Comparison of ENCODE assay signal across 10 cellular contexts in the genomic region with DNA sequence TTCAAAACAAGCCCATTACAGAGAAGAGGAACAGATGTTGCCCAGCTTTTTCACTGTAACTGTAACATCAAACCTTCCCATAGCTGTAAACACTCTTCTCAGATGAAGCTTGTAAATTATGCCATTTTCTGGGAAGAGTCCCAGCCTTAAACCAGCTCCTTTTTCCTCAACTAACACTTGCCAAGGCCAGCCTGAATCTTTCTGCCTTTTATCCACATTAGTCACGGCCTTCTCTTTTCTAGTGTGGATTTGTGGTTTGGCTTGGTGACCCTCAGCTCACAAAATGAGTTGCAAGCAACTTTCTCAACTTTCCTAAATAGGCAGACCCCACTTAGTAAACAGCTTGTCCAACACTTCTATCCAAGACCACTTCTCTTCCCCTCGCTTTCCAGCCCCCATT.
DNase-seq lines count a peak whose midpoint lies in the region; ATAC-seq and TF ChIP-seq lines count a peak whose summit lies in the region.
"Had no signal": no experiment of that assay in that cellular context is flagged by ENCODE, and none has a peak within 500 bp of the region (broad histone marks: within the 10 kb centered on the region; RNA-seq: fewer than 3 reads in every experiment).

No MANE protein-coding gene starts in this region.

- in situ Hi-C loops in gastrocnemius medialis (cut with MboI; ENCODE audit: low sequenced_read_pairs in 4 of 4) = loop anchor here in 1 of 4 donors (25.0 kb wide), 1 partner anchor 212 kb away; a partner anchor contains a TSS

- H3K9me3 ChIP-seq in SJCRH30 (replicated peaks) (no peaks in the 10 kb centered on the region), gastrocnemius medialis (no peaks in the 10 kb centered on the region)

- H3K27ac ChIP-seq in SJCRH30 (peak overlapping the region; percentile 90), gastrocnemius medialis (peak overlapping the region; percentile 34 to 59 (median 50))

- H3K27me3 ChIP-seq in SJCRH30 = no peaks in the 10 kb centered on the region
- H3K27me3 ChIP-seq in gastrocnemius medialis = no peaks in the 10 kb centered on the region

- no peaks in the 10 kb centered on the region for H3K36me3 Mint-ChIP-seq in activated T-helper 1 cell treated with anti-CD3 and anti-CD28 coated beads, Interleukin-12 subunit alpha, Interleukin-12 subunit beta, Interleukin-2, Interleukin-4 antibody, amounts not matched to agents 30 ng/mL and 10 ng/mL and 1 ng/mL, durations not matched to agents 14 hours and 24 hours and 36 hours (ENCODE audit: low read depth)
- H3K36me3 Mint-ChIP-seq in effector memory CD8-positive, alpha-beta T cell (ENCODE audit: insufficient read depth) = peaks cover 4% of the 10 kb centered on the region

- TF ChIP-seq POLR2A in gastrocnemius medialis (IDR thresholded peaks at IDR 0.05) = no peak

- no peak for TF ChIP-seq CTCF in gastrocnemius medialis (IDR thresholded peaks at IDR 0.05 in 4 of 5, conservative IDR thresholded peaks at IDR 0.05 in 1 of 5)

- DNase-seq in GM03348 (ENCODE audit: low spot score) (peak; percentile 87), SJCRH30 (peak; percentile 70 to 90), fibroblast of the conjunctiva (ENCODE audit: low read depth) (peak; percentile 86), gastrocnemius medialis (peak in 1 of 2 donors; percentile 19)
- no peak for DNase-seq in activated T-helper 1 cell treated with anti-CD3 and anti-CD28 coated beads, Interleukin-12 subunit alpha, Interleukin-12 subunit beta, Interleukin-2, Interleukin-4 antibody, amounts not matched to agents 30 ng/mL and 10 ng/mL and 1 ng/mL, durations not matched to agents 14 hours and 24 hours and 36 hours (ENCODE audit: low spot score)
- no peak for DNase-seq in effector memory CD8-positive, alpha-beta T cell
- DNase-seq: NCI-H1694 treated with DMSO at 0.1 percent for 48 hours had no signal

- H3K4me1 ChIP-seq in SJCRH30 (peaks cover 37% of the 10 kb centered on the region), gastrocnemius medialis (peaks cover 14 to 18% of the 10 kb centered on the region in 2 donors)

- H3K4me3 ChIP-seq in SJCRH30 (no peak overlapping the region), gastrocnemius medialis (no peak overlapping the region)

- peaks cover 2% of the 10 kb centered on the region for H3K27me3 Mint-ChIP-seq in activated T-helper 1 cell treated with anti-CD3 and anti-CD28 coated beads, Interleukin-12 subunit alpha, Interleukin-12 subunit beta, Interleukin-2, Interleukin-4 antibody, amounts not matched to agents 30 ng/mL and 10 ng/mL and 1 ng/mL, durations not matched to agents 14 hours and 24 hours and 36 hours (ENCODE audit: insufficient read depth)
- peaks cover 0 to 7% of the 10 kb centered on the region in 2 donors for H3K27me3 Mint-ChIP-seq in effector memory CD8-positive, alpha-beta T cell

- no peaks in the 10 kb centered on the region for H3K36me3 ChIP-seq in SJCRH30
- no peaks in the 10 kb centered on the region for H3K36me3 ChIP-seq in gastrocnemius medialis

- H3K27ac Mint-ChIP-seq in activated T-helper 1 cell treated with anti-CD3 and anti-CD28 coated beads, Interleukin-12 subunit alpha, Interleukin-12 subunit beta, Interleukin-2, Interleukin-4 antibody, amounts not matched to agents 30 ng/mL and 10 ng/mL and 1 ng/mL, durations not matched to agents 14 hours and 24 hours and 36 hours = no peak overlapping the region
- H3K27ac Mint-ChIP-seq in effector memory CD8-positive, alpha-beta T cell = no peak overlapping the region

- peaks cover 37% of the 10 kb centered on the region for H3K4me1 Mint-ChIP-seq in activated T-helper 1 cell treated with anti-CD3 and anti-CD28 coated beads, Interleukin-12 subunit alpha, Interleukin-12 subunit beta, Interleukin-2, Interleukin-4 antibody, amounts not matched to agents 30 ng/mL and 10 ng/mL and 1 ng/mL, durations not matched to agents 14 hours and 24 hours and 36 hours (ENCODE audit: low read depth)
- peaks cover 0 to 2% of the 10 kb centered on the region in 2 donors for H3K4me1 Mint-ChIP-seq in effector memory CD8-positive, alpha-beta T cell (ENCODE audit: low read depth in 2 of 2)

- intact Hi-C loops in gastrocnemius medialis (cut with DNase I; ENCODE audit: low total_unique reads) = loop anchor here (5.0 kb wide), 1 partner anchor 132 kb away; no protein-coding TSS in a partner anchor
- intact Hi-C loops in activated T-helper 1 cell treated with anti-CD3 and anti-CD28 coated beads, Interleukin-12 subunit alpha, Interleukin-12 subunit beta, Interleukin-2, Interleukin-4 antibody, amounts not matched to agents 30 ng/mL and 10 ng/mL and 1 ng/mL, durations not matched to agents 14 hours and 24 hours and 36 hours (cut with micrococcal nuclease) = no loop called here

- ATAC-seq in gastrocnemius medialis = peak; percentile 39 to 57
- ATAC-seq in GM21526 (IDR thresholded peaks at IDR 0.05; ENCODE audit: low FRiP score, unreplicated experiment) = no peak
- ATAC-seq in GM19035 (IDR thresholded peaks at IDR 0.05; ENCODE audit: unreplicated experiment) = no peak
- ATAC-seq in effector memory CD8-positive, alpha-beta T cell (replicated peaks) = no peak

- no peak overlapping the region for H3K4me3 Mint-ChIP-seq in activated T-helper 1 cell treated with anti-CD3 and anti-CD28 coated beads, Interleukin-12 subunit alpha, Interleukin-12 subunit beta, Interleukin-2, Interleukin-4 antibody, amounts not matched to agents 30 ng/mL and 10 ng/mL and 1 ng/mL, durations not matched to agents 14 hours and 24 hours and 36 hours
- H3K4me3 Mint-ChIP-seq in effector memory CD8-positive, alpha-beta T cell = no peak overlapping the region
- H3K4me3 Mint-ChIP-seq: neural crest cell had no signal

- no peaks in the 10 kb centered on the region for H3K9me3 Mint-ChIP-seq in activated T-helper 1 cell treated with anti-CD3 and anti-CD28 coated beads, Interleukin-12 subunit alpha, Interleukin-12 subunit beta, Interleukin-2, Interleukin-4 antibody, amounts not matched to agents 30 ng/mL and 10 ng/mL and 1 ng/mL, durations not matched to agents 14 hours and 24 hours and 36 hours
- H3K9me3 Mint-ChIP-seq in effector memory CD8-positive, alpha-beta T cell = no peaks in the 10 kb centered on the region
- H3K9me3 Mint-ChIP-seq: neural crest cell had no signal

Comparison
In these comparisons a context has a peak if more than half of its experiments do, and no peak if none do; other contexts are left out.
1. DNase-seq: peak in GM03348 (single experiment), SJCRH30 (2 of 2) and fibroblast of the conjunctiva (single experiment); none in activated T-helper 1 cell treated with anti-CD3 and anti-CD28 coated beads, Interleukin-12 subunit alpha, Interleukin-12 subunit beta, Interleukin-2, Interleukin-4 antibody, amounts not matched to agents 30 ng/mL and 10 ng/mL and 1 ng/mL, durations not matched to agents 14 hours and 24 hours and 36 hours (single experiment) and effector memory CD8-positive, alpha-beta T cell (0 of 3).
2. ATAC-seq: peak in gastrocnemius medialis (2 of 2); none in GM21526 (single experiment), GM19035 (single experiment) and effector memory CD8-positive, alpha-beta T cell (single experiment).